Comparison of ENCODE assay signal across 18 cellular contexts in genomic region chr12:108799528-108800243, GRCh38. TPM values are rescaled to one million over a fixed set of nuclear protein-coding genes. Genes with fewer than 3 reads are reported as not detected.
DNase-seq lines count a peak whose midpoint lies in the region; FAIRE-seq and TF ChIP-seq lines count a peak whose summit lies in the region.
"Had no signal": no experiment of that assay in that cellular context is flagged by ENCODE, and none has a peak within 500 bp of the region (broad histone marks: within the 10 kb centered on the region; RNA-seq: fewer than 3 reads in every experiment).

No MANE protein-coding gene starts in this region.

- H3K4me1 Mint-ChIP-seq in glutamatergic neuron (ENCODE audit: low read depth, unreplicated experiment) (peaks cover 49% of the 10 kb centered on the region), Caco-2 (ENCODE audit: low read depth, unreplicated experiment) (no peaks in the 10 kb centered on the region)
- peaks cover 4% of the 10 kb centered on the region for H3K4me1 Mint-ChIP-seq in activated naive CD4-positive, alpha-beta T cell treated with anti-CD3 and anti-CD28 coated beads, Interleukin-2, amount 10 ng/mL, durations not matched to agents 7 days and 5 days
- H3K4me1 Mint-ChIP-seq: natural killer cell had no signal

- POLR2A ChIA-PET in Caco-2 (lab: Charles Lee) = no interaction called here

- TF ChIP-seq CTCF in glutamatergic neuron (IDR thresholded peaks at IDR 0.05; ENCODE audit: partially characterized antibody, unreplicated experiment) (no peak), Caco-2 (IDR thresholded peaks at IDR 0.05; ENCODE audit: insufficient read depth in 1 of 2, low read depth in 1 of 2, low read length in 1 of 2, severe bottlenecking in 1 of 2, unreplicated experiment in 1 of 2) (no peak)

- DNase-seq in adipocyte (ENCODE audit: low read depth) (no peak), glutamatergic neuron (peak; percentile 52), urothelium cell line (ENCODE audit: low spot score) (no peak), Caco-2 (no peak), HCEC 1CT (no peak)
- DNase-seq in activated naive CD4-positive, alpha-beta T cell treated with anti-CD3 and anti-CD28 coated beads, Interleukin-2, amount 10 ng/mL, durations not matched to agents 7 days and 5 days = no peak
- DNase-seq: activated CD4-positive, alpha-beta T cell treated with anti-CD3 and anti-CD28 coated beads for 36 hours; activated T-cell treated with anti-CD3 and anti-CD28 coated beads for 4 hours; adrenal gland; natural killer cell; NCI-H2171 treated with DMSO at 0.1 percent for 48 hours; small intestine; SW 1271; upper lobe of right lung had no signal

- peak overlapping the region in 2 of 11 experiments; percentile 9 to 40; a peak in 3 of 22 replicates for H3K27ac ChIP-seq in BLaER1 treated with 17β-estradiol and CSF1 and Interleukin-3, amounts not matched to agents 10 nM and 100 nM
- H3K27ac ChIP-seq: upper lobe of right lung had no signal

- H4K20me1 ChIP-seq in BLaER1 treated with 17β-estradiol and CSF1 and Interleukin-3, amounts not matched to agents 10 nM and 100 nM = peaks cover 0 to 35% (median 15%) of the 10 kb centered on the region in 11 experiments; a peak in 16 of 22 replicates

- H3K4me1 ChIP-seq in BLaER1 treated with 17β-estradiol and CSF1 and Interleukin-3, amounts not matched to agents 10 nM and 100 nM = peaks cover 18 to 58% (median 42%) of the 10 kb centered on the region in 10 experiments
- H3K4me1 ChIP-seq in adipocyte (ENCODE audit: control insufficient read depth, insufficient read depth, low read length) (peaks cover 55% of the 10 kb centered on the region), skeletal muscle satellite cell (ENCODE audit: control insufficient read depth, insufficient read depth, low read length) (peaks cover 61% of the 10 kb centered on the region), Caco-2 (peaks cover 11% of the 10 kb centered on the region; the same call in 1 of the 2 replicates)

- CTCF ChIA-PET in activated naive CD4-positive, alpha-beta T cell treated with anti-CD3 and anti-CD28 coated beads, Interleukin-2, amount 10 ng/mL, durations not matched to agents 7 days and 5 days (lab: Charles Lee) = interaction anchor here (1.2 to 9.6 kb wide), 2 partner anchors 134 to 151 kb away, joined by 4 to 168 read pairs; no protein-coding TSS in a partner anchor
- CTCF ChIA-PET in Caco-2 (lab: Charles Lee) = no interaction called here

- no TSS peak for BruUV-seq in Caco-2 (replicated peaks; lab: Mats Ljungman, UMichigan)

- H3K36me3 Mint-ChIP-seq in glutamatergic neuron (ENCODE audit: unreplicated experiment) = peaks cover 5% of the 10 kb centered on the region
- H3K36me3 Mint-ChIP-seq in activated naive CD4-positive, alpha-beta T cell treated with anti-CD3 and anti-CD28 coated beads, Interleukin-2, amount 10 ng/mL, durations not matched to agents 7 days and 5 days = peaks cover 27% of the 10 kb centered on the region
- H3K36me3 Mint-ChIP-seq in Caco-2 (ENCODE audit: insufficient read depth, unreplicated experiment) = peaks cover 38% of the 10 kb centered on the region

- H3K27me3 Mint-ChIP-seq in glutamatergic neuron (ENCODE audit: unreplicated experiment) = peaks cover 10% of the 10 kb centered on the region
- H3K27me3 Mint-ChIP-seq in activated naive CD4-positive, alpha-beta T cell treated with anti-CD3 and anti-CD28 coated beads, Interleukin-2, amount 10 ng/mL, durations not matched to agents 7 days and 5 days = no peaks in the 10 kb centered on the region
- H3K27me3 Mint-ChIP-seq in Caco-2 (ENCODE audit: insufficient read depth, unreplicated experiment) = no peaks in the 10 kb centered on the region
- H3K27me3 Mint-ChIP-seq: activated CD4-positive, alpha-beta T cell treated with anti-CD3 and anti-CD28 coated beads for 36 hours had no signal

- FAIRE-seq in urothelium cell line (lab: Jason Lieb, UNC) = no peak
- FAIRE-seq: HepG2, keratinocyte, small intestine had no signal

- H3K36me3 ChIP-seq in BLaER1 treated with 17β-estradiol and CSF1 and Interleukin-3, amounts not matched to agents 10 nM and 100 nM = peaks cover 36 to 90% (median 60%) of the 10 kb centered on the region in 11 experiments
- H3K36me3 ChIP-seq in adipocyte (ENCODE audit: control insufficient read depth, insufficient read depth, low read length, severe bottlenecking) (peaks cover 61% of the 10 kb centered on the region), skeletal muscle satellite cell (ENCODE audit: insufficient read depth, low read length) (peaks cover 75% of the 10 kb centered on the region), Caco-2 (ENCODE audit: control insufficient read depth, insufficient read depth, low read length) (peaks cover 4% of the 10 kb centered on the region)

- H3K9ac ChIP-seq in BLaER1 treated with 17β-estradiol and CSF1 and Interleukin-3, amounts not matched to agents 10 nM and 100 nM = peak overlapping the region in 8 of 11 experiments; percentile 8 to 34 (median 27); a peak in 7 of 22 replicates
- H3K9ac ChIP-seq in adipocyte (ENCODE audit: low read length) = peak overlapping the region; percentile 53
- peak overlapping the region; percentile 51 for H3K9ac ChIP-seq in skeletal muscle satellite cell (ENCODE audit: low read depth, low read length)

- intact Hi-C loops in Caco-2 (cut with micrococcal nuclease; ENCODE audit: unreplicated experiment) = loop anchor here (5.0 kb wide), 2 partner anchors 117 to 153 kb away; no protein-coding TSS in a partner anchor

- H3K9me3 Mint-ChIP-seq in glutamatergic neuron (ENCODE audit: unreplicated experiment) = peaks cover 16% of the 10 kb centered on the region
- H3K9me3 Mint-ChIP-seq in activated naive CD4-positive, alpha-beta T cell treated with anti-CD3 and anti-CD28 coated beads, Interleukin-2, amount 10 ng/mL, durations not matched to agents 7 days and 5 days = no peaks in the 10 kb centered on the region
- H3K9me3 Mint-ChIP-seq in Caco-2 (ENCODE audit: unreplicated experiment) = no peaks in the 10 kb centered on the region
- H3K9me3 Mint-ChIP-seq: natural killer cell had no signal

- peak overlapping the region; percentile 56 to 95 (median 82) for H3K4me2 ChIP-seq in BLaER1 treated with 17β-estradiol and CSF1 and Interleukin-3, amounts not matched to agents 10 nM and 100 nM
- H3K4me2 ChIP-seq in skeletal muscle satellite cell (ENCODE audit: low read length) = no peak overlapping the region

- peaks cover 9 to 20% (median 18%) of the 10 kb centered on the region in 11 experiments; a peak in 21 of 22 replicates for H3K9me3 ChIP-seq in BLaER1 treated with 17β-estradiol and CSF1 and Interleukin-3, amounts not matched to agents 10 nM and 100 nM (replicated peaks in 1 of 11)
- no peaks in the 10 kb centered on the region for H3K9me3 ChIP-seq in adipocyte (ENCODE audit: control insufficient read depth, low read length)
- no peaks in the 10 kb centered on the region for H3K9me3 ChIP-seq in skeletal muscle satellite cell (replicated peaks; ENCODE audit: low read length)
- no peaks in the 10 kb centered on the region for H3K9me3 ChIP-seq in Caco-2
- H3K9me3 ChIP-seq: adrenal gland, upper lobe of right lung had no signal

- H3K4me3 Mint-ChIP-seq in glutamatergic neuron (ENCODE audit: unreplicated experiment) (peak overlapping the region; percentile 53), Caco-2 (ENCODE audit: unreplicated experiment) (no peak overlapping the region)
- H3K4me3 Mint-ChIP-seq in activated naive CD4-positive, alpha-beta T cell treated with anti-CD3 and anti-CD28 coated beads, Interleukin-2, amount 10 ng/mL, durations not matched to agents 7 days and 5 days = no peak overlapping the region
- H3K4me3 Mint-ChIP-seq: activated CD4-positive, alpha-beta T cell treated with anti-CD3 and anti-CD28 coated beads for 36 hours; natural killer cell had no signal

- H3K27me3 ChIP-seq in BLaER1 treated with 17β-estradiol and CSF1 and Interleukin-3, amounts not matched to agents 10 nM and 100 nM = peaks cover 0 to 9% (median 0%) of the 10 kb centered on the region in 11 experiments; a peak in 4 of 22 replicates
- H3K27me3 ChIP-seq in adipocyte (replicated peaks; ENCODE audit: control insufficient read depth, insufficient read depth, low read length) (no peaks in the 10 kb centered on the region), skeletal muscle satellite cell (ENCODE audit: control insufficient read depth, insufficient read depth, low read length) (no peaks in the 10 kb centered on the region), Caco-2 (replicated peaks; ENCODE audit: control insufficient read depth, insufficient read depth, low read length) (no peaks in the 10 kb centered on the region)
- H3K27me3 ChIP-seq: adrenal gland, upper lobe of right lung had no signal

- H3K27ac Mint-ChIP-seq in glutamatergic neuron (ENCODE audit: unreplicated experiment) (peak overlapping the region; percentile 91), Caco-2 (ENCODE audit: unreplicated experiment) (no peak overlapping the region)
- H3K27ac Mint-ChIP-seq in activated naive CD4-positive, alpha-beta T cell treated with anti-CD3 and anti-CD28 coated beads, Interleukin-2, amount 10 ng/mL, durations not matched to agents 7 days and 5 days = no peak overlapping the region
- H3K27ac Mint-ChIP-seq: activated CD4-positive, alpha-beta T cell treated with anti-CD3 and anti-CD28 coated beads for 36 hours; natural killer cell had no signal

- H3K4me3 ChIP-seq in BLaER1 treated with 17β-estradiol and CSF1 and Interleukin-3, amounts not matched to agents 10 nM and 100 nM = peak overlapping the region in 3 of 10 experiments; percentile 6 to 9 (median 6); a peak in 2 of 20 replicates
- H3K4me3 ChIP-seq in adipocyte (ENCODE audit: low read length) (no peak overlapping the region), skeletal muscle satellite cell (ENCODE audit: low read length) (no peak overlapping the region), Caco-2 (ENCODE audit: low read depth, low read length) (no peak overlapping the region)
- H3K4me3 ChIP-seq: adrenal gland, upper lobe of right lung had no signal

RNA-seq across cellular contexts. Expression of gene SSH1, which starts 57.7 kb away (rescaled TPM):
- total RNA-seq in glutamatergic neuron (ENCODE audit: unreplicated experiment) (28.2 TPM), Caco-2 (2022) (26.0 and 27.7 TPM in 2 replicates)
- 9.1 and 12.2 TPM in 2 replicates for total RNA-seq in skeletal muscle satellite cell (2012; rRNA removed)
